18 cellular contexts compared by ENCODE assay signal in genomic region chr1:19071674-19072281, GRCh38.
DNase-seq lines count a peak whose midpoint lies in the region; ATAC-seq and TF ChIP-seq lines count a peak whose summit lies in the region.
"Had no signal": no experiment of that assay in that cellular context is flagged by ENCODE, and none has a peak within 500 bp of the region (broad histone marks: within the 10 kb centered on the region; RNA-seq: fewer than 3 reads in every experiment).

No MANE protein-coding gene starts in this region.

- no peak overlapping the region for H2AFZ ChIP-seq in mammary epithelial cell (ENCODE audit: low read depth, low read length)

- DNase-seq in breast epithelium (ENCODE audit: low spot score in 2 of 2) (no peak), mammary epithelial cell (no peak), T-cell (no peak), mucosa of descending colon (peak; percentile 54 to 62 (median 55)), foreskin keratinocyte (no peak), retina (no peak)
- DNase-seq in effector CD8-positive, alpha-beta T cell (lab: John Stamatoyannopoulos, UW): no peak
- DNase-seq: C1 segment of cervical spinal cord, DMS79 treated with DMSO at 0.1 percent for 48 hours, GDM1, MM.1S, NCI-H1105, NCI-H1694 treated with DMSO at 0.1 percent for 48 hours, NCI-H446, NCI-H748 treated with DMSO at 0.1 percent for 48 hours, PC-3 had no signal

- H3K27me3 Mint-ChIP-seq in T-cell: no peaks in the 10 kb centered on the region

- no peak for TF ChIP-seq POLR2A in breast epithelium (IDR thresholded peaks at IDR 0.05)

- H3K36me3 ChIP-seq in breast epithelium (no peaks in the 10 kb centered on the region), mammary epithelial cell (ENCODE audit: insufficient read depth, low read length) (peaks cover 6% of the 10 kb centered on the region), mucosa of descending colon (ENCODE audit: low read depth) (peaks cover 8% of the 10 kb centered on the region)

- in situ Hi-C loops in mammary epithelial cell (cut with MboI; ENCODE audit: low sequenced_read_pairs in 2 of 2): loop anchor here in 1 of 2 donors (10.0 kb wide), 1 partner anchor 167 kb away; the partner anchor contains the start of gene ALDH4A1

- H3K4me3 ChIP-seq in breast epithelium (no peak overlapping the region), mammary epithelial cell (replicated peaks in 1 of 3; ENCODE audit: insufficient read depth in 1 of 3, low read depth in 2 of 3, low read length in 3 of 3) (no peak overlapping the region), mucosa of descending colon (no peak overlapping the region)

- H3K36me3 Mint-ChIP-seq in T-cell: peaks cover 17% of the 10 kb centered on the region

- peaks cover 2 to 21% of the 10 kb centered on the region in 2 donors for H3K4me1 ChIP-seq in breast epithelium
- peaks cover 52% of the 10 kb centered on the region for H3K4me1 ChIP-seq in mammary epithelial cell (ENCODE audit: insufficient read depth, low read length)
- H3K4me1 ChIP-seq in mucosa of descending colon (ENCODE audit: low read depth): peaks cover 59% of the 10 kb centered on the region
- peaks cover 31% of the 10 kb centered on the region for H3K4me1 ChIP-seq in foreskin keratinocyte

- POLR2A ChIA-PET in T-cell (lab: Charles Lee): interaction anchor here in 1 of 2 donors (0.6 kb wide), 1 partner anchor 70 kb away, joined by 3 read pairs; no protein-coding TSS in a partner anchor

- CTCF ChIA-PET in mammary epithelial cell (lab: Charles Lee; ENCODE audit: low non-redundant PET) (no interaction called here), T-cell (lab: Charles Lee) (interaction anchor here in 1 of 2 donors (0.6 kb wide), 1 partner anchor 97 kb away, joined by 5 read pairs; no protein-coding TSS in a partner anchor)

- WGBS in mammary epithelial cell (ENCODE audit: low coverage, missing lambda C conversion rate): 84% methylated on average over 14 of the region's 15 CpGs

- H3K79me2 ChIP-seq in mammary epithelial cell (ENCODE audit: insufficient read depth, low read length): no peaks in the 10 kb centered on the region

- H3K9me3 Mint-ChIP-seq in T-cell: no peaks in the 10 kb centered on the region

- H3K4me2 ChIP-seq in mammary epithelial cell (ENCODE audit: insufficient read depth, low read depth, low read length): no peak overlapping the region

- H3K27ac Mint-ChIP-seq in T-cell: peak overlapping the region; percentile 55 to 69

- peak overlapping the region in 1 of 3 donors; percentile 21 for H3K4me3 Mint-ChIP-seq in T-cell

- peaks cover 3% of the 10 kb centered on the region for H4K20me1 ChIP-seq in mammary epithelial cell (ENCODE audit: insufficient read depth, low read length)

- intact Hi-C loops in breast epithelium (cut with DNase I; ENCODE audit: low total_unique reads): loop anchor here (5.0 to 10.0 kb wide), 2 partner anchors 167 to 1474 kb away; partner anchors contain the start of gene ALDH4A1
- intact Hi-C loops in mammary epithelial cell (cut with micrococcal nuclease): no loop called here
- intact Hi-C loops in mucosa of descending colon (cut with DNase I, micrococcal nuclease): no loop called here

- no peak overlapping the region for H3K9ac ChIP-seq in mammary epithelial cell (ENCODE audit: insufficient read depth, low read length)

- peak overlapping the region; percentile 66 to 90 for H3K27ac ChIP-seq in breast epithelium
- H3K27ac ChIP-seq in mammary epithelial cell (ENCODE audit: insufficient read depth, low read depth, low read length): no peak overlapping the region
- no peak overlapping the region for H3K27ac ChIP-seq in foreskin keratinocyte

- no peaks in the 10 kb centered on the region for H3K27me3 ChIP-seq in breast epithelium
- H3K27me3 ChIP-seq in mammary epithelial cell (ENCODE audit: insufficient read depth, low read length): no peaks in the 10 kb centered on the region
- no peaks in the 10 kb centered on the region for H3K27me3 ChIP-seq in foreskin keratinocyte

- ATAC-seq in T-cell (replicated peaks in 1 of 4): no peak
- ATAC-seq in mucosa of descending colon: peak; percentile 34
- ATAC-seq in HG03565 (IDR thresholded peaks at IDR 0.05; ENCODE audit: unreplicated experiment): no peak
- no peak for ATAC-seq in foreskin keratinocyte
- ATAC-seq: HepG2, PC-3 had no signal

- H3K4me1 Mint-ChIP-seq in T-cell: peaks cover 64 to 80% (median 70%) of the 10 kb centered on the region in 3 donors

- TF ChIP-seq CTCF in breast epithelium (IDR thresholded peaks at IDR 0.05) (no peak), mammary epithelial cell (conservative IDR thresholded peaks at IDR 0.05 in 1 of 2, IDR thresholded peaks at IDR 0.05 in 1 of 2; ENCODE audit: extremely low read depth in 1 of 2, insufficient read depth in 1 of 2, low read depth in 1 of 2, low read length in 2 of 2) (no peak), mucosa of descending colon (IDR thresholded peaks at IDR 0.05) (no peak), foreskin keratinocyte (conservative IDR thresholded peaks at IDR 0.05) (no peak)

- dilution Hi-C loops in mammary epithelial cell (cut with HindIII; ENCODE audit: low sequenced_read_pairs): no loop called here

- no TSS peak for BruUV-seq in mammary epithelial cell (replicated peaks; lab: Mats Ljungman, UMichigan)

- no peaks in the 10 kb centered on the region for H3K9me3 ChIP-seq in breast epithelium
- no peaks in the 10 kb centered on the region for H3K9me3 ChIP-seq in mammary epithelial cell (replicated peaks; ENCODE audit: insufficient read depth, low read length)
- no peaks in the 10 kb centered on the region for H3K9me3 ChIP-seq in mucosa of descending colon

Comparison
In these comparisons a context has a peak if more than half of its experiments do, and no peak if none do; other contexts are left out.
1. H3K27ac ChIP-seq: peak in breast epithelium (2 of 2); none in mammary epithelial cell (single experiment) and foreskin keratinocyte (single experiment).
2. DNase-seq: peak in mucosa of descending colon (3 of 3); none in breast epithelium (0 of 2), mammary epithelial cell (single experiment), T-cell (0 of 34), foreskin keratinocyte (0 of 2), effector CD8-positive, alpha-beta T cell (single experiment) and retina (single experiment).